1 cellular context compared by ENCODE assay signal in the genomic region with DNA sequence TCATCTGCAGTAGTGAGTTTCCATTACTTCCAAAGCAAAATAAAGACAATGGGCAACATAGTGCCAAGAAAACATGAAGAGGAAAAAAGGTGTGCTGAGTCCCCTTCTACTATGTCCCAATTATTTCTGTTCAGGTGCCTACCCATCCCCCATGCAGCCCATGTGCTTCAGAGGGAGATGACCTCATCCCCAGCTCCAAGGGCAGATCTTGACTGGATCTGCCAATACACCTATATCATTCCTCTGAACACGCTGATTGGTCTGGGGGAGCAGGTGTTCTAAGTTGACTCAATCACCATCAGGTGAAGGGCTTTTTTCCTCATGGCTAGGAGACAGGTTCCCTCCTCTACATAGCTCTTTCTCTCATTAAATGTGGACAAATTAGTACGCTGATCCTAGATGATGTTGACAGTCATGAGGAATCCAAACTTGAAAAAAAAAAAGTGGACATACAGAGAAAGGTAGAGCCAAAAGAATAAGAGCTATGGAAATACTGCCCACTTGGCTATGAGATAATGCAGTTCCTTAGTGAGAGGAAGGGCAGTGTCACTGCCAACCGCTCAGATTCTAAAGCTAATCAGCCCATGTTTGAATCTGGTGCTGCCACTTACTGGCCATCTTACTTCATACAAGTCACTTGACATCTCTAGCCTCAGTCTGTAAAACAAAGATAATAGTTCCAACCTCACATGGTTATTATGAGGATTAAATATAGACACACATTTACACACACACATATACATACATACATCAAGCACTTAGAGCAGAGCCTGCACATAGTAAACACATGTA.
A peak's percentile ranks its signal among the peaks of the same experiment; 100 is the strongest.
TF ChIP-seq lines count a peak whose summit lies in the region.

No MANE protein-coding gene starts in this region.

TF ChIP-seq in HepG2, 621 proteins besides CTCF, POLR2A, EP300 and RAD21:
- TF ChIP-seq ATF7 (IDR thresholded peaks at IDR 0.05) (peak; percentile 38; the same call in 1 of the 2 replicates), ATF7 (CRISPR knock-in tag; IDR thresholded peaks at IDR 0.05) (no peak), STAG1 (CRISPR knock-in tag; IDR thresholded peaks at IDR 0.05) (peak; percentile 49; the same call in 1 of the 2 replicates)
- TF ChIP-seq, protein P1, sequence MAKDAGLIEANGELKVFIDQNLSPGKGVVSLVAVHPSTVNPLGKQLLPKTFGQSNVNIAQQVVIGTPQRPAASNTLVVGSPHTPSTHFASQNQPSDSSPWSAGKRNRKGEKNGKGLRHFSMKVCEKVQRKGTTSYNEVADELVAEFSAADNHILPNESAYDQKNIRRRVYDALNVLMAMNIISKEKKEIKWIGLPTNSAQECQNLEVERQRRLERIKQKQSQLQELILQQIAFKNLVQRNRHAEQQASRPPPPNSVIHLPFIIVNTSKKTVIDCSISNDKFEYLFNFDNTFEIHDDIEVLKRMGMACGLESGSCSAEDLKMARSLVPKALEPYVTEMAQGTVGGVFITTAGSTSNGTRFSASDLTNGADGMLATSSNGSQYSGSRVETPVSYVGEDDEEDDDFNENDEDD (CRISPR knock-in tag; IDR thresholded peaks at IDR 0.05; ENCODE audit: borderline replicate concordance), result no peak
